ENCODE assay signal across 25 cellular contexts in the genomic region with DNA sequence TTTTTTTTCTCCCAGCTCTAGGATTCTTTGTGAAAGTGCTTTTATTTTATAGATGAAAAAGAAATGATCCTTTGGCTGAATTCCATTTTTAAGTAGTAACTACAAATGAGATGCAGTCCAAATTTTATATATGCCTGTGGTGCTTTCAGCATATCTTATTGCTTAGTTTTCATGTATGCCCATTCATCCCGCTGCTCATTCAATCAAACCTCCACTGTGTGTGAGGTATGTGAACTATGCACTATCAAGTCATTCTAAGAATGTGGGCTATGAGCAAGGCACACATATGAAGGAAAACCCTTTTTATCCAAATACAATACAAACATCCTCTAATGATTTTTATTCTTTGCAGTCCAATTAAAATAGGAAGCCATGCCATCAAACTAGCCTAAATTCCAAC.
DNase-seq lines count a peak whose midpoint lies in the region; ATAC-seq and TF ChIP-seq lines count a peak whose summit lies in the region.
"Had no signal": no experiment of that assay in that cellular context is flagged by ENCODE, and none has a peak within 500 bp of the region (broad histone marks: within the 10 kb centered on the region; RNA-seq: fewer than 3 reads in every experiment).

No MANE protein-coding gene starts in this region.

- H3K79me2 ChIP-seq in PC-3 (ENCODE audit: low read length): no peaks in the 10 kb centered on the region

- H3K36me3 ChIP-seq in HAP-1 (replicated peaks) (no peaks in the 10 kb centered on the region), PC-3 (ENCODE audit: low read depth, low read length) (no peaks in the 10 kb centered on the region)

- H3K9me2 ChIP-seq in PC-3 (replicated peaks; ENCODE audit: low read length): no peaks in the 10 kb centered on the region

- POLR2A ChIA-PET in PC-3 (lab: Charles Lee; ENCODE audit: unreplicated experiment): no interaction called here

- CTCF ChIA-PET in PC-3 (lab: Charles Lee): no interaction called here

- H3K9ac ChIP-seq in PC-3 (ENCODE audit: low read length): no peak overlapping the region

- H3K4me3 ChIP-seq in HAP-1: no peak overlapping the region
- H3K4me3 ChIP-seq in astrocyte of the spinal cord (ENCODE audit: low read depth, low read length): no peak overlapping the region
- H3K4me3 ChIP-seq in retinal pigment epithelial cell (ENCODE audit: low read length): no peak overlapping the region
- no peak overlapping the region for H3K4me3 ChIP-seq in PC-3 (ENCODE audit: low read length)
- H3K4me3 ChIP-seq: smooth muscle cell had no signal

- no peaks in the 10 kb centered on the region for H3F3A ChIP-seq in PC-3 (ENCODE audit: low read length, unreplicated experiment)

- H3K9me3 ChIP-seq in HAP-1: no peaks in the 10 kb centered on the region
- no peaks in the 10 kb centered on the region for H3K9me3 ChIP-seq in PC-3 (ENCODE audit: low read length)

- no peak overlapping the region for H2AFZ ChIP-seq in PC-3 (ENCODE audit: low read length)

- H3K4me2 ChIP-seq in PC-3 (ENCODE audit: low read length): no peak overlapping the region
- H3K4me2 ChIP-seq: smooth muscle cell had no signal

- peaks cover 11% of the 10 kb centered on the region; the same call in 1 of the 2 replicates for H3K4me1 ChIP-seq in HAP-1
- no peaks in the 10 kb centered on the region for H3K4me1 ChIP-seq in PC-3 (ENCODE audit: insufficient read depth, low read length)

- in situ Hi-C loops in HAP-1 (cut with MboI; ENCODE audit: low sequenced_read_pairs) (loop anchor here (10.0 kb wide), 1 partner anchor 344 kb away; no protein-coding TSS in a partner anchor), astrocyte of the spinal cord (cut with HindIII; ENCODE audit: low sequenced_read_pairs) (no loop called here)

- intact Hi-C loops in PC-3 (cut with micrococcal nuclease): no loop called here

- no peak for TF ChIP-seq CTCF in astrocyte of the spinal cord (IDR thresholded peaks at IDR 0.05; ENCODE audit: low read depth, low read length)
- no peak for TF ChIP-seq CTCF in retinal pigment epithelial cell (conservative IDR thresholded peaks at IDR 0.05; ENCODE audit: low read depth, low read length)
- TF ChIP-seq CTCF in PC-3 (conservative IDR thresholded peaks at IDR 0.05; ENCODE audit: low read depth, low read length): no peak

- no TSS peak for BruUV-seq in PC-3 (replicated peaks; lab: Mats Ljungman, UMichigan)

- no peaks in the 10 kb centered on the region for H4K20me1 ChIP-seq in PC-3 (ENCODE audit: low read length)

- DNase-seq in HAP-1 (ENCODE audit: low spot score in 2 of 2) (peak; percentile 25 to 38), astrocyte of the spinal cord (ENCODE audit: low read depth, low spot score) (peak; percentile 45), kidney glomerular epithelial cell (lab: John Stamatoyannopoulos, UW) (peak; percentile 68), retinal pigment epithelial cell (ENCODE audit: low read depth) (peak; percentile 68), PC-3 (no peak)
- DNase-seq in activated CD4-positive, alpha-beta T cell treated with anti-CD3 and anti-CD28 coated beads, Interleukin-2, amount 50 U/mL, for 4 hours: no peak
- DNase-seq: activated naive CD4-positive, alpha-beta T cell treated with Interleukin-2 at 50 U/mL for 16 hours; activated T-cell treated with anti-CD3 and anti-CD28 coated beads, Interleukin-2, amount 50 U/mL, for 48 hours; CD4-positive, alpha-beta memory T cell; cerebellar nuclear complex; DMS79 treated with DMSO at 0.1 percent for 48 hours; effector CD8-positive, alpha-beta T cell; left colon; natural killer cell; NCI-H1048; NCI-H187 treated with DMSO at 0.1 percent for 48 hours; NCI-H748 treated with DMSO at 0.1 percent for 48 hours; posterior cingulate gyrus; T1000 had no signal

- ATAC-seq in HG02973 (IDR thresholded peaks at IDR 0.05; ENCODE audit: unreplicated experiment) (no peak), GM21723 (IDR thresholded peaks at IDR 0.05; ENCODE audit: unreplicated experiment) (no peak), PC-3 (no peak)
- ATAC-seq: activated CD4-positive, CD25-positive, alpha-beta regulatory T cell treated with anti-CD3 and anti-CD28 coated beads, Interleukin-2, amount 50 U/mL, for 24 hours; esophagus mucosa; left colon; natural killer cell; stimulated activated memory B cell treated with anti-CD40 and anti-IgM and Interleukin-4, amounts not matched to agents 10 μg/mL and 1 μg/mL and 100 μg/mL, for 72 hours had no signal

- H3K27me3 ChIP-seq in HAP-1 (ENCODE audit: low read depth): no peaks in the 10 kb centered on the region
- H3K27me3 ChIP-seq in PC-3 (ENCODE audit: low read length): no peaks in the 10 kb centered on the region

- H3K27ac ChIP-seq in PC-3 (ENCODE audit: low read length): no peak overlapping the region

Comparison
In these comparisons a context has a peak if more than half of its experiments do, and no peak if none do; other contexts are left out.
1. DNase-seq: peak in HAP-1 (2 of 2), astrocyte of the spinal cord (single experiment), kidney glomerular epithelial cell (single experiment) and retinal pigment epithelial cell (single experiment); none in activated CD4-positive, alpha-beta T cell treated with anti-CD3 and anti-CD28 coated beads, Interleukin-2, amount 50 U/mL, for 4 hours (0 of 2) and PC-3 (single experiment).